Comparison of ENCODE assay signal across 8 cellular contexts in genomic region chr6:33578588-33579011, GRCh38. TPM values are rescaled to one million over a fixed set of nuclear protein-coding genes. Genes with fewer than 3 reads are reported as not detected.
DNase-seq lines count a peak whose midpoint lies in the region; FAIRE-seq and TF ChIP-seq lines count a peak whose summit lies in the region.

No MANE protein-coding gene starts in this region.

- H2AFZ ChIP-seq in H1 (ENCODE audit: low read length): no peak overlapping the region

- CTCF ChIA-PET in H1 (lab: Charles Lee; ENCODE audit: partially characterized antibody): interaction anchor here (1.4 to 4.9 kb wide), 5 partner anchors 10 to 122 kb away, joined by 3 to 21 read pairs (median 4); no protein-coding TSS in a partner anchor

- H3K18ac ChIP-seq in H1 (ENCODE audit: extremely low read depth, low read length): no peak overlapping the region

- no peak overlapping the region for H2AK5ac ChIP-seq in H1 (ENCODE audit: low read depth, low read length)

- no peak overlapping the region for H2BK120ac ChIP-seq in H1 (replicated peaks; ENCODE audit: low read depth, low read length)

- WGBS in H1 (ENCODE audit: extremely low coverage in 1 of 2, insufficient coverage in 1 of 2, insufficient read length in 1 of 2, insufficient replicate concordance in 2 of 2, low coverage in 1 of 2, low lambda C conversion rate in 2 of 2, missing lambda C conversion rate in 1 of 2), 2 experiments: 98% methylated on average over 6 of the region's 9 CpGs; no CpG with 5 or more reads in 1 of the 2 experiments

- TF ChIP-seq CTCF in H1 (IDR thresholded peaks at IDR 0.05; ENCODE audit: control extremely low read depth in 1 of 3, insufficient read depth in 1 of 3, low read depth in 1 of 3, low read length in 3 of 3): no peak
- TF ChIP-seq CTCF in retinal pigment epithelial cell (conservative IDR thresholded peaks at IDR 0.05; ENCODE audit: low read depth, low read length): no peak

- H4K8ac ChIP-seq in H1 (ENCODE audit: extremely low read depth, insufficient read depth, low read length): no peak overlapping the region

- no peaks in the 10 kb centered on the region for H3K9me3 ChIP-seq in H1 (ENCODE audit: insufficient read depth in 2 of 2, low read depth in 1 of 2, low read length in 1 of 2)

- H2BK20ac ChIP-seq in H1 (ENCODE audit: low read length): no peak overlapping the region

- peak overlapping the region; percentile 25 to 61 for H3K4me2 ChIP-seq in H1 (ENCODE audit: insufficient read depth in 1 of 2, low read depth in 2 of 2, low read length in 2 of 2)

- H3K23me2 ChIP-seq in H1 (ENCODE audit: low read depth, low read length): peaks cover 5% of the 10 kb centered on the region; the same call in 1 of the 2 replicates

- no peak for TF ChIP-seq EP300 in H1 (IDR thresholded peaks at IDR 0.05; ENCODE audit: borderline replicate concordance in 1 of 2, low read depth in 2 of 2, low read length in 2 of 2)

- H3K56ac ChIP-seq in H1 (replicated peaks; ENCODE audit: insufficient read length, low read depth, low read length): no peak overlapping the region

- H2BK15ac ChIP-seq in H1 (ENCODE audit: low read length): no peak overlapping the region

- H3K9ac ChIP-seq in H1 (replicated peaks in 1 of 4; ENCODE audit: extremely low read depth in 1 of 4, low read depth in 3 of 4, low read length in 3 of 4): no peak overlapping the region

- H2BK12ac ChIP-seq in H1 (ENCODE audit: low read depth, low read length): no peak overlapping the region

- DNase-seq in GM18507 (ENCODE audit: extremely low spot score, insufficient read length, low read depth) (no peak), T-helper 2 cell (peak in 3 of 5 experiments; percentile 32 to 76 (median 53)), H1 (ENCODE audit: low read depth in 1 of 2, low spot score in 2 of 2) (no peak), retinal pigment epithelial cell (ENCODE audit: low read depth) (no peak), anterior cingulate cortex (lab: John Stamatoyannopoulos, UW) (no peak), DMS153 treated with DMSO at 0.1 percent for 48 hours (lab: John Stamatoyannopoulos, UW; ENCODE audit: unreplicated experiment) (no peak), nucleus accumbens (lab: John Stamatoyannopoulos, UW) (no peak), DMS153 (lab: John Stamatoyannopoulos, UW) (no peak)

- H3K79me2 ChIP-seq in H1 (ENCODE audit: control insufficient read depth in 1 of 2, insufficient read depth in 2 of 2, low read length in 2 of 2): peaks cover 0 to 19% of the 10 kb centered on the region in 2 experiments; a peak in 3 of 4 replicates

- no peak for TF ChIP-seq POLR2A in H1 (IDR thresholded peaks at IDR 0.05; ENCODE audit: control extremely low read depth in 1 of 2, low read depth in 2 of 2, low read length in 2 of 2)

- no peak for TF ChIP-seq RAD21 in H1 (IDR thresholded peaks at IDR 0.05 in 1 of 2, conservative IDR thresholded peaks at IDR 0.05 in 1 of 2; ENCODE audit: low read depth in 2 of 2, low read length in 2 of 2)

- no peak overlapping the region for H3K4ac ChIP-seq in H1 (replicated peaks; ENCODE audit: insufficient read length, low read depth, low read length)

- H3K4me1 ChIP-seq in H1 (replicated peaks in 1 of 4; ENCODE audit: control insufficient read depth in 3 of 4, insufficient read depth in 4 of 4, low read length in 3 of 4): peaks cover 0 to 4% (median 4%) of the 10 kb centered on the region in 4 experiments; a peak in 6 of 7 replicates

- peaks cover 4 to 25% (median 16%) of the 10 kb centered on the region in 4 experiments for H3K36me3 ChIP-seq in H1 (ENCODE audit: control insufficient read depth in 2 of 4, insufficient read depth in 4 of 4, low read length in 3 of 4)

- POLR2A ChIA-PET in H1 (lab: Charles Lee; ENCODE audit: partially characterized antibody): interaction anchor here (0.8 to 1.8 kb wide), 2 partner anchors 133 to 260 kb away, joined by 3 to 7 read pairs; partner anchors contain the start of gene UQCC2

- no peak overlapping the region for H4K5ac ChIP-seq in H1 (ENCODE audit: insufficient read length, low read depth, low read length)

- no peaks in the 10 kb centered on the region for H4K20me1 ChIP-seq in H1 (replicated peaks in 1 of 2; ENCODE audit: control insufficient read depth in 1 of 2, insufficient read depth in 2 of 2, low read length in 2 of 2)

- no peak overlapping the region for H3K23ac ChIP-seq in H1 (ENCODE audit: insufficient read length)

- no peak overlapping the region for H4K91ac ChIP-seq in H1 (replicated peaks; ENCODE audit: insufficient read length, low read length)

- no peak overlapping the region for H2BK5ac ChIP-seq in H1 (ENCODE audit: low read depth, low read length)

- peaks cover 5% of the 10 kb centered on the region; the same call in 1 of the 2 replicates for H3K79me1 ChIP-seq in H1 (ENCODE audit: low read depth, low read length)

- peak; percentile 83 for FAIRE-seq in GM18507 (lab: Jason Lieb, UNC)
- no peak for FAIRE-seq in H1 (lab: Jason Lieb, UNC)

- H3K4me3 ChIP-seq in H1 (ENCODE audit: extremely low read depth in 1 of 4, insufficient read depth in 2 of 4, low read depth in 3 of 4, low read length in 4 of 4): peak overlapping the region in 2 of 4 experiments; percentile 94 to 95; a peak in 3 of 8 replicates
- H3K4me3 ChIP-seq in retinal pigment epithelial cell (ENCODE audit: low read length): peak overlapping the region; percentile 90

- no peak overlapping the region for H3K27ac ChIP-seq in H1 (ENCODE audit: low read depth, low read length)

- no peak overlapping the region for H3K14ac ChIP-seq in H1 (ENCODE audit: insufficient read length)

- H3K27me3 ChIP-seq in H1 (replicated peaks in 1 of 4; ENCODE audit: control insufficient read depth in 3 of 4, extremely low read depth in 1 of 4, insufficient read depth in 3 of 4, low read length in 3 of 4): no peaks in the 10 kb centered on the region

TF ChIP-seq in H1, 55 proteins besides CTCF, POLR2A, EP300 and RAD21 (continues in another document):
- no peak for TF ChIP-seq GTF2F1 (IDR thresholded peaks at IDR 0.05; ENCODE audit: borderline replicate concordance, low read depth, low read length)
- no peak for TF ChIP-seq CHD2 (IDR thresholded peaks at IDR 0.05; ENCODE audit: low read length)
- TF ChIP-seq TAF1 (IDR thresholded peaks at IDR 0.05; ENCODE audit: low read depth, low read length): no peak
- TF ChIP-seq RNF2 (IDR thresholded peaks at IDR 0.05; ENCODE audit: borderline replicate concordance, low read depth, low read length, missing control alignments, poor library complexity, severe bottlenecking): no peak
- no peak for TF ChIP-seq CREB1 (IDR thresholded peaks at IDR 0.05)
- TF ChIP-seq EZH2 (IDR thresholded peaks at IDR 0.05; ENCODE audit: low read depth, low read length, severe bottlenecking): no peak
- no peak for TF ChIP-seq JUND (IDR thresholded peaks at IDR 0.05; ENCODE audit: low read length)
- no peak for TF ChIP-seq CHD1 (IDR thresholded peaks at IDR 0.05; ENCODE audit: low read depth, low read length)
- no peak for TF ChIP-seq MAX (IDR thresholded peaks at IDR 0.05)
- no peak for TF ChIP-seq SIX5 (IDR thresholded peaks at IDR 0.05; ENCODE audit: low read depth, low read length)
- no peak for TF ChIP-seq RBBP5 (IDR thresholded peaks at IDR 0.05; ENCODE audit: borderline replicate concordance, low read depth, low read length)
- TF ChIP-seq CTBP2 (IDR thresholded peaks at IDR 0.05; ENCODE audit: borderline replicate concordance, insufficient read depth, insufficient read length, low read length): no peak
- TF ChIP-seq KDM4A (IDR thresholded peaks at IDR 0.05; ENCODE audit: low read depth, low read length, severe bottlenecking): no peak
- no peak for TF ChIP-seq CBX5 (IDR thresholded peaks at IDR 0.05; ENCODE audit: low read depth, low read length)
- TF ChIP-seq BRCA1 (IDR thresholded peaks at IDR 0.05; ENCODE audit: low read depth, low read length): no peak
- TF ChIP-seq, protein P1, sequence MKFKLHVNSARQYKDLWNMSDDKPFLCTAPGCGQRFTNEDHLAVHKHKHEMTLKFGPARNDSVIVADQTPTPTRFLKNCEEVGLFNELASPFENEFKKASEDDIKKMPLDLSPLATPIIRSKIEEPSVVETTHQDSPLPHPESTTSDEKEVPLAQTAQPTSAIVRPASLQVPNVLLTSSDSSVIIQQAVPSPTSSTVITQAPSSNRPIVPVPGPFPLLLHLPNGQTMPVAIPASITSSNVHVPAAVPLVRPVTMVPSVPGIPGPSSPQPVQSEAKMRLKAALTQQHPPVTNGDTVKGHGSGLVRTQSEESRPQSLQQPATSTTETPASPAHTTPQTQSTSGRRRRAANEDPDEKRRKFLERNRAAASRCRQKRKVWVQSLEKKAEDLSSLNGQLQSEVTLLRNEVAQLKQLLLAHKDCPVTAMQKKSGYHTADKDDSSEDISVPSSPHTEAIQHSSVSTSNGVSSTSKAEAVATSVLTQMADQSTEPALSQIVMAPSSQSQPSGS (IDR thresholded peaks at IDR 0.05; ENCODE audit: low read length): no peak
- TF ChIP-seq CEBPB (IDR thresholded peaks at IDR 0.05; ENCODE audit: low read depth, low read length): no peak

RNA-seq across cellular contexts. Expression of gene BAK1, which starts 1.5 kb away (rescaled TPM):
- total RNA-seq in H1 (2021; fragmentation: NEBNext Ultra II Directional; extraction: Animal tissue kit (Norgen Biotek cat#: 25700)): 43.3 and 45.1 TPM in 2 replicates
- polyA plus RNA-seq in H1 (2011; rRNA removed): 43.4 and 51.4 TPM in 2 replicates
- polyA plus RNA-seq in H1 (2011; cell fraction: cytosol; rRNA removed): 38.7 TPM
- 33.2 TPM for polyA plus RNA-seq in H1 (2011; cell fraction: nucleus; rRNA removed)
- 25.3 to 42.8 TPM (median 38.6 TPM) in 4 replicates for polyA plus RNA-seq in H1 (2012, experiment 1 of 2)
- polyA plus RNA-seq in H1 (2012, experiment 2 of 2): 50.1 TPM
- 19.1 TPM for polyA plus RNA-seq in H1 (2013, experiment 1 of 2)
- 19.0 TPM for polyA plus RNA-seq in H1 (2013, experiment 2 of 2)
- 33.0 and 37.7 TPM in 2 replicates for polyA minus RNA-seq in H1 (2011; rRNA and poly(A)+ RNA removed)
- polyA minus RNA-seq in H1 (2011; cell fraction: cytosol; rRNA and poly(A)+ RNA removed): 27.4 TPM
- 15.8 TPM for polyA minus RNA-seq in H1 (2011; cell fraction: nucleus; rRNA and poly(A)+ RNA removed)

RNA-seq across cellular contexts. Expression of gene ITPR3, which starts 42.5 kb away (rescaled TPM):
- total RNA-seq in H1 (2021; fragmentation: NEBNext Ultra II Directional; extraction: Animal tissue kit (Norgen Biotek cat#: 25700)): 44.9 and 45.7 TPM in 2 replicates
- polyA plus RNA-seq in H1 (2011; rRNA removed): 29.1 and 37.2 TPM in 2 replicates
- 22.7 TPM for polyA plus RNA-seq in H1 (2011; cell fraction: cytosol; rRNA removed)
- 157 TPM for polyA plus RNA-seq in H1 (2011; cell fraction: nucleus; rRNA removed)
- polyA plus RNA-seq in H1 (2012, experiment 1 of 2): 22.4 to 35.2 TPM (median 31.8 TPM) in 4 replicates
- 11.9 TPM for polyA plus RNA-seq in H1 (2012, experiment 2 of 2)
- polyA plus RNA-seq in H1 (2013, experiment 1 of 2): 24.7 TPM
- 23.5 TPM for polyA plus RNA-seq in H1 (2013, experiment 2 of 2)
- polyA minus RNA-seq in H1 (2011; rRNA and poly(A)+ RNA removed): 45.6 and 48.9 TPM in 2 replicates
- polyA minus RNA-seq in H1 (2011; cell fraction: cytosol; rRNA and poly(A)+ RNA removed): 23.7 TPM
- 42.2 TPM for polyA minus RNA-seq in H1 (2011; cell fraction: nucleus; rRNA and poly(A)+ RNA removed)

Comparison
In these comparisons a context has a peak if more than half of its experiments do, and no peak if none do; other contexts are left out.
1. DNase-seq: peak in T-helper 2 cell (3 of 5); none in GM18507 (single experiment), H1 (0 of 2), retinal pigment epithelial cell (single experiment), anterior cingulate cortex (0 of 58), DMS153 treated with DMSO at 0.1 percent for 48 hours (single experiment), nucleus accumbens (0 of 56) and DMS153 (single experiment).